In the genomic region with DNA sequence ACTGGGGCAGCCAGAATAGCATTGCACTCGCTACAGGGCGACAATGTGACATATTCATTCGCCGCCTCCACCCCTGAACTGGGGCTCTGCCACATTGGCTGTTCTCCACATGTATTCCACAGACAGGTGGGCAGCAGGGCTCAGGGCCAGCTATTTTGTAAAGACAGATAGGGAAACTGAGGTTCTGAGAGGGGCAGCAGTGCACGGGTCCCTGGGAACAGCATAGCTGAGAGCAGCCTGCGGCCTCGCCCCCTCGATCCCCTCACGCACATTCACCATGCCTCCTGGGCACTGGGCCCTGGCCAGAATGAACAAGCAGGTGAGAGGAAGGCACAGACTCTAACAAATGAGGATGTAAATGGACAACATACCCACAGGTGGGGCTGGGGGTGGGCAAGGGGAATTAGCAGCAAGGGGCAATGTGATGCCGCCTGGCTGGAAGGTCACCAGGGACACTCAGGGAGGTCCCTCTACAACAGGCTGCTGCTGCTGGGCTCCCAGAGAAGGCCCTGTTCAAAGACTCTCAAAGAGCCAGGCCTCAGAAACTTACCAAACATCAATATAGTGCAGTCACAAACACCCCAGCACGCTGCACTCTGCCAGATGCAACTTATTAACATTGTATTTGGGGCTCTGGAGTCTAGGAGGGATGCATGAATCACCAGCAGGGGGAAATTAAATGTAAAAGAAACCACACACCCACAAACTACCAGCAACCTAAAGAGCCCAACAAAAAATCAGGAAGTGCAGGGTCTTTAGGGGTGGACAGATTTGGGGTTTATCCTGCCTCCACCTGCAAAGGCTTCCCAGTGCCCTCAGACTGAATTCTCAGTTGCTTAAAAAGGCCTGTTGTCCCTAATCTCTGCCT, we compare ENCODE assay signal across 14 cellular contexts.
A peak's percentile ranks its signal among the peaks of the same experiment; 100 is the strongest.
DNase-seq lines count a peak whose midpoint lies in the region; ATAC-seq, FAIRE-seq and TF ChIP-seq lines count a peak whose summit lies in the region.
"Had no signal": no experiment of that assay in that cellular context is flagged by ENCODE, and none has a peak within 500 bp of the region (broad histone marks: within the 10 kb centered on the region; RNA-seq: fewer than 3 reads in every experiment).

No MANE protein-coding gene starts in this region.

- H3K4me1 Mint-ChIP-seq in activated CD4-positive, alpha-beta T cell treated with anti-CD3 and anti-CD28 coated beads for 36 hours = peaks cover 30% of the 10 kb centered on the region
- H3K4me1 Mint-ChIP-seq in stimulated activated effector memory CD8-positive, alpha-beta T cell treated with anti-CD3 and anti-CD28 coated beads, Interleukin-12 subunit alpha, Interleukin-12 subunit beta, amount 100 ng/mL, for 72 hours = peaks cover 29% of the 10 kb centered on the region

- H3K4me3 Mint-ChIP-seq in activated CD4-positive, alpha-beta T cell treated with anti-CD3 and anti-CD28 coated beads for 36 hours = no peak overlapping the region
- H3K4me3 Mint-ChIP-seq in stimulated activated effector memory CD8-positive, alpha-beta T cell treated with anti-CD3 and anti-CD28 coated beads, Interleukin-12 subunit alpha, Interleukin-12 subunit beta, amount 100 ng/mL, for 72 hours = no peak overlapping the region

- RAD21 ChIA-PET in GM12878 (lab: Charles Lee; ENCODE audit: unreplicated experiment) = interaction anchor here (2.4 to 8.8 kb wide), 2 partner anchors 10 to 184 kb away, joined by 6 to 206 read pairs; partner anchors contain the start of gene ARHGEF3

- H3K27me3 ChIP-seq in GM12878 (replicated peaks in 1 of 2; ENCODE audit: control insufficient read depth in 2 of 2, insufficient read depth in 2 of 2, low read length in 1 of 2) = peaks cover 0 to 6% of the 10 kb centered on the region in 2 experiments; a peak in 2 of 4 replicates
- H3K27me3 ChIP-seq: neutrophil had no signal

- ATAC-seq in activated CD4-positive, alpha-beta T cell treated with anti-CD3 and anti-CD28 coated beads for 36 hours = peak; percentile 49
- ATAC-seq in GM12878 = peak; percentile 10; the same call in 1 of the 3 replicates
- no peak for ATAC-seq in stimulated activated effector memory CD8-positive, alpha-beta T cell treated with anti-CD3 and anti-CD28 coated beads, Interleukin-12 subunit alpha, Interleukin-12 subunit beta, amount 100 ng/mL, for 72 hours
- ATAC-seq: A549 had no signal

- SMC1A ChIA-PET in GM12878 (lab: Charles Lee; ENCODE audit: uncharacterized antibody, unreplicated experiment) = interaction anchor here (1.4 to 8.8 kb wide), 6 partner anchors 9 to 283 kb away, joined by 3 to 182 read pairs (median 13); partner anchors contain the start of gene ARHGEF3

- no peak for TF ChIP-seq EP300 in GM12878 (IDR thresholded peaks at IDR 0.05; ENCODE audit: borderline replicate concordance in 1 of 2, control insufficient read depth in 1 of 2, low read depth in 2 of 2, low read length in 2 of 2)

- no peak overlapping the region for H2AFZ ChIP-seq in GM12878 (ENCODE audit: control insufficient read depth, low read depth, low read length)

- H3K27me3 Mint-ChIP-seq in activated CD4-positive, alpha-beta T cell treated with anti-CD3 and anti-CD28 coated beads for 36 hours = peaks cover 7% of the 10 kb centered on the region

- H3K27ac Mint-ChIP-seq in activated CD4-positive, alpha-beta T cell treated with anti-CD3 and anti-CD28 coated beads for 36 hours = no peak overlapping the region
- H3K27ac Mint-ChIP-seq in stimulated activated effector memory CD8-positive, alpha-beta T cell treated with anti-CD3 and anti-CD28 coated beads, Interleukin-12 subunit alpha, Interleukin-12 subunit beta, amount 100 ng/mL, for 72 hours = peak overlapping the region; percentile 64

- H3K9me3 ChIP-seq in GM12878 (replicated peaks; ENCODE audit: control insufficient read depth, insufficient read depth, low read length) = no peaks in the 10 kb centered on the region
- H3K9me3 ChIP-seq: A549, neutrophil, thoracic aorta had no signal

- POLR2A ChIA-PET in activated CD4-positive, alpha-beta T cell treated with anti-CD3 and anti-CD28 coated beads for 36 hours (lab: Charles Lee) = interaction anchor here (0.7 kb wide), 1 partner anchor 187 kb away, joined by 5 read pairs; no protein-coding TSS in a partner anchor
- POLR2A ChIA-PET in GM12878 (lab: Charles Lee) = interaction anchor here (1.3 kb wide), 1 partner anchor 181 kb away, joined by 5 read pairs; no protein-coding TSS in a partner anchor
- POLR2A ChIA-PET in RWPE1 (lab: Yijun Ruan, JAX; ENCODE audit: low non-redundant PET) = no interaction called here

- no peak for TF ChIP-seq RAD21 in GM12878 (IDR thresholded peaks at IDR 0.05; ENCODE audit: insufficient read depth, low read depth, low read length)

- in situ Hi-C loops in GM12878 (cut with MboI) = no loop called here

- H3K9ac ChIP-seq in GM12878 (ENCODE audit: control insufficient read depth, insufficient read depth, low read length) = no peak overlapping the region

- H4K20me1 ChIP-seq in GM12878 (ENCODE audit: control insufficient read depth, insufficient read depth) = no peaks in the 10 kb centered on the region

- H3K9me3 Mint-ChIP-seq in activated CD4-positive, alpha-beta T cell treated with anti-CD3 and anti-CD28 coated beads for 36 hours (ENCODE audit: low read depth) = no peaks in the 10 kb centered on the region
- H3K9me3 Mint-ChIP-seq in stimulated activated effector memory CD8-positive, alpha-beta T cell treated with anti-CD3 and anti-CD28 coated beads, Interleukin-12 subunit alpha, Interleukin-12 subunit beta, amount 100 ng/mL, for 72 hours = no peaks in the 10 kb centered on the region

- BruUV-seq in GM12878 (replicated peaks; lab: Mats Ljungman, UMichigan) = no TSS peak

- 71% methylated on average over 11 of the region's 11 CpGs for WGBS in GM12878 (ENCODE audit: insufficient coverage, insufficient replicate concordance, low lambda C conversion rate, missing lambda C conversion rate)

- no peaks in the 10 kb centered on the region for H3K79me2 ChIP-seq in GM12878 (ENCODE audit: control insufficient read depth, insufficient read depth, low read length)

- no peaks in the 10 kb centered on the region for H3K4me1 ChIP-seq in GM12878 (ENCODE audit: control insufficient read depth, insufficient read depth, low read length)

- intact Hi-C loops in activated CD4-positive, alpha-beta T cell treated with anti-CD3 and anti-CD28 coated beads for 36 hours (cut with DNase I, micrococcal nuclease) = loop anchor here in 1 of 2 experiments (5.0 kb wide), 1 partner anchor 643 kb away; no protein-coding TSS in a partner anchor
- intact Hi-C loops in GM12878 (cut with micrococcal nuclease; ENCODE audit: unreplicated experiment) = no loop called here

- no peak for FAIRE-seq in GM12878 (lab: Jason Lieb, UNC)
- FAIRE-seq in RCC 7860 (lab: Jason Lieb, UNC) = no peak
- FAIRE-seq: A549, islet of Langerhans had no signal

- H3K36me3 ChIP-seq in GM12878 (ENCODE audit: control insufficient read depth in 2 of 2, insufficient read depth in 2 of 2, low read length in 1 of 2) = no peaks in the 10 kb centered on the region
- H3K36me3 ChIP-seq: neutrophil, thoracic aorta had no signal

- CTCF ChIA-PET in activated CD4-positive, alpha-beta T cell treated with anti-CD3 and anti-CD28 coated beads for 36 hours (lab: Charles Lee) = interaction anchor here (0.6 to 5.6 kb wide), 6 partner anchors 179 to 291 kb away, joined by 3 to 181 read pairs (median 4); partner anchors contain the start of gene ARHGEF3
- CTCF ChIA-PET in GM12878 (lab: Yijun Ruan, JAX) = interaction anchor here (0.7 to 7.8 kb wide), 8 partner anchors 9 to 283 kb away, joined by 3 to 231 read pairs (median 10); partner anchors contain the start of gene ARHGEF3
- CTCF ChIA-PET in RWPE1 (lab: Yijun Ruan, JAX) = interaction anchor here (0.7 kb wide), 1 partner anchor 1642 kb away, joined by 4 read pairs; no protein-coding TSS in a partner anchor

- H3K4me2 ChIP-seq in GM12878 (ENCODE audit: control insufficient read depth, insufficient read depth) = no peak overlapping the region
- H3K4me2 ChIP-seq: A549 had no signal

- no peaks in the 10 kb centered on the region for H3K36me3 Mint-ChIP-seq in activated CD4-positive, alpha-beta T cell treated with anti-CD3 and anti-CD28 coated beads for 36 hours (ENCODE audit: low read depth)
- H3K36me3 Mint-ChIP-seq in stimulated activated effector memory CD8-positive, alpha-beta T cell treated with anti-CD3 and anti-CD28 coated beads, Interleukin-12 subunit alpha, Interleukin-12 subunit beta, amount 100 ng/mL, for 72 hours = no peaks in the 10 kb centered on the region

- no peak overlapping the region for H3K27ac ChIP-seq in GM12878 (ENCODE audit: control insufficient read depth, insufficient read depth)
- no peak overlapping the region for H3K27ac ChIP-seq in RWPE1
- H3K27ac ChIP-seq: A549, neutrophil had no signal

- peak; percentile 33 for DNase-seq in activated CD4-positive, alpha-beta T cell treated with anti-CD3 and anti-CD28 coated beads for 36 hours
- no peak for DNase-seq in activated CD4-positive, alpha-beta T cell treated with anti-CD3 and anti-CD28 coated beads for 1 hour
- peak; percentile 62 for DNase-seq in NB4 (ENCODE audit: low read depth)
- no peak for DNase-seq in GM12878 (ENCODE audit: low read depth, low spot score)
- DNase-seq in stimulated activated effector memory CD8-positive, alpha-beta T cell treated with anti-CD3 and anti-CD28 coated beads, Interleukin-12 subunit alpha, Interleukin-12 subunit beta, amount 100 ng/mL, for 72 hours (ENCODE audit: low spot score in 2 of 2) = no peak
- DNase-seq in RWPE1 (ENCODE audit: low spot score) = no peak
- DNase-seq in anterior cingulate cortex (lab: John Stamatoyannopoulos, UW) = no peak
- DNase-seq in RCC 7860 (ENCODE audit: low spot score) = no peak
- DNase-seq: NCI-H526 treated with DMSO at 0.1 percent for 48 hours, T-helper 9 cell had no signal

- no peak overlapping the region for H3K4me3 ChIP-seq in NB4 (ENCODE audit: low read depth, low read length)
- H3K4me3 ChIP-seq in GM12878 = no peak overlapping the region
- H3K4me3 ChIP-seq: A549, thoracic aorta had no signal

- no peak for TF ChIP-seq CTCF in NB4 (IDR thresholded peaks at IDR 0.05; ENCODE audit: low read depth, low read length)
- no peak for TF ChIP-seq CTCF in GM12878 (IDR thresholded peaks at IDR 0.05 in 2 of 3, conservative IDR thresholded peaks at IDR 0.05 in 1 of 3; ENCODE audit: control insufficient read depth in 2 of 3, extremely low read depth in 1 of 3, insufficient read depth in 1 of 3, low read depth in 3 of 3, low read length in 3 of 3)
- no peak for TF ChIP-seq CTCF in RWPE1 (conservative IDR thresholded peaks at IDR 0.05; ENCODE audit: low read depth)

- TF ChIP-seq POLR2A in NB4 (IDR thresholded peaks at IDR 0.05; ENCODE audit: extremely low read depth, insufficient read length) (no peak), GM12878 (IDR thresholded peaks at IDR 0.05; ENCODE audit: low read depth, low read length) (no peak)

Comparison
In these comparisons a context has a peak if more than half of its experiments do, and no peak if none do; other contexts are left out.
1. DNase-seq: peak in activated CD4-positive, alpha-beta T cell treated with anti-CD3 and anti-CD28 coated beads for 36 hours (single experiment) and NB4 (single experiment); none in activated CD4-positive, alpha-beta T cell treated with anti-CD3 and anti-CD28 coated beads for 1 hour (single experiment), GM12878 (single experiment), stimulated activated effector memory CD8-positive, alpha-beta T cell treated with anti-CD3 and anti-CD28 coated beads, Interleukin-12 subunit alpha, Interleukin-12 subunit beta, amount 100 ng/mL, for 72 hours (0 of 2), RWPE1 (single experiment), anterior cingulate cortex (0 of 58) and RCC 7860 (single experiment).